Comparison of ENCODE assay signal across 2 cellular contexts in the genomic region with DNA sequence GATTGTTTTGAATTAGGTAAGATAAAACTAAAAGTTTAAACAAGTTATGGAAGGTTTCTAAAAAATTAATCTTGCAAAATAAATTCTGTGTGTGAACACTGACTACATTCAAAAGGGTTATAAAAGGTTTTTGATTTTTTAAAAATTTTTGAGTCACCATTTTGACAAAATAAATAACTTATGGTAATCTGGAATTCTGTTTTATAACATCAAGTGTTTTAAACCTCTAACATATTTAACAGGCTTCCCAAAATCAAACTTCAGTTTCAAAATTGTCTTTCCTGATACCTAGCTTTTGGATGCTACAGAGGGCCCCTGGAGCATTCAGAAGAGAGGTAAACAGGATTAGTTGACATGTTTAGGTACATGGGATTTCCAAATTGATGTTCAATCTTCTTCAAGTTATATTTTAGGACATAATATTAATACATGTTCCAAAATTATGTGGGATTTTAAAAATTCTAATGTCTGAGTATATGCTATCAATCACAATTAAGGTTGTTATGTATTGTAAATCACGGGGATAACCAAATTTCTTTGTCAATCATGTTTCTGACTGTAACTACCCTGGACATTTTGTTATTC.
TF ChIP-seq lines count a peak whose summit lies in the region.

No MANE protein-coding gene starts in this region.

TF ChIP-seq in HEK293, 187 proteins besides CTCF, POLR2A, EP300 and RAD21:
- TF ChIP-seq SETDB1 (IDR thresholded peaks at IDR 0.05; ENCODE audit: insufficient read length, low read length), result peak; percentile 97
- peak; percentile 39; the same call in 1 of the 2 replicates for TF ChIP-seq ZNF549 (tag by site-specific recombination; IDR thresholded peaks at IDR 0.05)
- peak; percentile 89; the same call in 1 of the 2 replicates for TF ChIP-seq ZNF280D (tag by site-specific recombination; IDR thresholded peaks at IDR 0.05)
- 0 out of 2 replicates have a peak, but pooled peaks have one; percentile 4 for TF ChIP-seq ZNF555 (tag by site-specific recombination; conservative IDR thresholded peaks at IDR 0.05)
- no peak for TF ChIP-seq GFI1B (tag by site-specific recombination; IDR thresholded peaks at IDR 0.05)
- no peak for TF ChIP-seq ZNF558 (tag by site-specific recombination; IDR thresholded peaks at IDR 0.05)
- TF ChIP-seq RBAK (tag by site-specific recombination; IDR thresholded peaks at IDR 0.05), result no peak
- no peak for TF ChIP-seq ZNF654 (tag by site-specific recombination; IDR thresholded peaks at IDR 0.05; ENCODE audit: low read depth)
- TF ChIP-seq ZNF626 (tag by site-specific recombination; IDR thresholded peaks at IDR 0.05), result 0 out of 2 replicates have a peak, but pooled peaks have one; percentile 53
- TF ChIP-seq ZNF518A (tag by site-specific recombination; conservative IDR thresholded peaks at IDR 0.05; ENCODE audit: low read depth), result peak; percentile 56
- TF ChIP-seq ZNF24 (tag by site-specific recombination; IDR thresholded peaks at IDR 0.05), result no peak
TF ChIP-seq in HEK293: peak in this region for 6.

TF ChIP-seq in K562, 482 proteins besides CTCF, POLR2A, EP300 and RAD21 (continues in another document):
- TF ChIP-seq, protein P1, sequence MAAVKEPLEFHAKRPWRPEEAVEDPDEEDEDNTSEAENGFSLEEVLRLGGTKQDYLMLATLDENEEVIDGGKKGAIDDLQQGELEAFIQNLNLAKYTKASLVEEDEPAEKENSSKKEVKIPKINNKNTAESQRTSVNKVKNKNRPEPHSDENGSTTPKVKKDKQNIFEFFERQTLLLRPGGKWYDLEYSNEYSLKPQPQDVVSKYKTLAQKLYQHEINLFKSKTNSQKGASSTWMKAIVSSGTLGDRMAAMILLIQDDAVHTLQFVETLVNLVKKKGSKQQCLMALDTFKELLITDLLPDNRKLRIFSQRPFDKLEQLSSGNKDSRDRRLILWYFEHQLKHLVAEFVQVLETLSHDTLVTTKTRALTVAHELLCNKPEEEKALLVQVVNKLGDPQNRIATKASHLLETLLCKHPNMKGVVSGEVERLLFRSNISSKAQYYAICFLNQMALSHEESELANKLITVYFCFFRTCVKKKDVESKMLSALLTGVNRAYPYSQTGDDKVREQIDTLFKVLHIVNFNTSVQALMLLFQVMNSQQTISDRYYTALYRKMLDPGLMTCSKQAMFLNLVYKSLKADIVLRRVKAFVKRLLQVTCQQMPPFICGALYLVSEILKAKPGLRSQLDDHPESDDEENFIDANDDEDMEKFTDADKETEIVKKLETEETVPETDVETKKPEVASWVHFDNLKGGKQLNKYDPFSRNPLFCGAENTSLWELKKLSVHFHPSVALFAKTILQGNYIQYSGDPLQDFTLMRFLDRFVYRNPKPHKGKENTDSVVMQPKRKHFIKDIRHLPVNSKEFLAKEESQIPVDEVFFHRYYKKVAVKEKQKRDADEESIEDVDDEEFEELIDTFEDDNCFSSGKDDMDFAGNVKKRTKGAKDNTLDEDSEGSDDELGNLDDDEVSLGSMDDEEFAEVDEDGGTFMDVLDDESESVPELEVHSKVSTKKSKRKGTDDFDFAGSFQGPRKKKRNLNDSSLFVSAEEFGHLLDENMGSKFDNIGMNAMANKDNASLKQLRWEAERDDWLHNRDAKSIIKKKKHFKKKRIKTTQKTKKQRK (IDR thresholded peaks at IDR 0.05; ENCODE audit: borderline replicate concordance, low read depth, low read length), result peak; percentile 67; the same call in 1 of the 2 replicates
- TF ChIP-seq SMAD1 (IDR thresholded peaks at IDR 0.05; ENCODE audit: low read depth, low read length, partially characterized antibody), result no peak
- TF ChIP-seq HMGN3 (IDR thresholded peaks at IDR 0.05; ENCODE audit: borderline replicate concordance, extremely low read depth, insufficient read length, low read depth, low read length), result no peak
- no peak for TF ChIP-seq NKRF (IDR thresholded peaks at IDR 0.05; ENCODE audit: borderline replicate concordance)
- TF ChIP-seq XRCC4 (IDR thresholded peaks at IDR 0.05; ENCODE audit: extremely low read depth, insufficient read depth, insufficient read length), result no peak
- TF ChIP-seq TBL1XR1 (IDR thresholded peaks at IDR 0.05; ENCODE audit: low read length in 2 of 2), result no peak
- peak in 1 of 2 experiments; percentile 33; a peak in 1 of 4 replicates for TF ChIP-seq ZNF318 (IDR thresholded peaks at IDR 0.05; ENCODE audit: borderline replicate concordance in 1 of 2, low read depth in 1 of 2)
- no peak for TF ChIP-seq RCOR1 (IDR thresholded peaks at IDR 0.05; ENCODE audit: borderline replicate concordance in 1 of 2, low read depth in 2 of 2, low read length in 2 of 2)
- no peak for TF ChIP-seq ZKSCAN1 (IDR thresholded peaks at IDR 0.05; ENCODE audit: low read depth, low read length)
- TF ChIP-seq ZFP36 (IDR thresholded peaks at IDR 0.05; ENCODE audit: low read depth, low read length, partially characterized antibody), result peak; percentile 44
- TF ChIP-seq FOXM1 (IDR thresholded peaks at IDR 0.05; ENCODE audit: low read depth), result peak; percentile 39; the same call in 1 of the 2 replicates
- no peak for TF ChIP-seq FOXM1 (CRISPR knock-in tag; IDR thresholded peaks at IDR 0.05; ENCODE audit: low read depth)
- TF ChIP-seq, protein P2, sequence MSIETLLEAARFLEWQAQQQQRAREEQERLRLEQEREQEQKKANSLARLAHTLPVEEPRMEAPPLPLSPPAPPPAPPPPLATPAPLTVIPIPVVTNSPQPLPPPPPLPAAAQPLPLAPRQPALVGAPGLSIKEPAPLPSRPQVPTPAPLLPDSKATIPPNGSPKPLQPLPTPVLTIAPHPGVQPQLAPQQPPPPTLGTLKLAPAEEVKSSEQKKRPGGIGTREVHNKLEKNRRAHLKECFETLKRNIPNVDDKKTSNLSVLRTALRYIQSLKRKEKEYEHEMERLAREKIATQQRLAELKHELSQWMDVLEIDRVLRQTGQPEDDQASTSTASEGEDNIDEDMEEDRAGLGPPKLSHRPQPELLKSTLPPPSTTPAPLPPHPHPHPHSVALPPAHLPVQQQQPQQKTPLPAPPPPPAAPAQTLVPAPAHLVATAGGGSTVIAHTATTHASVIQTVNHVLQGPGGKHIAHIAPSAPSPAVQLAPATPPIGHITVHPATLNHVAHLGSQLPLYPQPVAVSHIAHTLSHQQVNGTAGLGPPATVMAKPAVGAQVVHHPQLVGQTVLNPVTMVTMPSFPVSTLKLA (conservative IDR thresholded peaks at IDR 0.05), result no peak
- peak in 1 of 2 experiments; percentile 87; a peak in 1 of 3 replicates for TF ChIP-seq CBX3 (IDR thresholded peaks at IDR 0.05; ENCODE audit: borderline replicate concordance in 1 of 2, low read length in 2 of 2)
- 0 out of 2 replicates have a peak, but pooled peaks have one; percentile 28 for TF ChIP-seq CHAMP1 (IDR thresholded peaks at IDR 0.05)
- TF ChIP-seq, protein P3, sequence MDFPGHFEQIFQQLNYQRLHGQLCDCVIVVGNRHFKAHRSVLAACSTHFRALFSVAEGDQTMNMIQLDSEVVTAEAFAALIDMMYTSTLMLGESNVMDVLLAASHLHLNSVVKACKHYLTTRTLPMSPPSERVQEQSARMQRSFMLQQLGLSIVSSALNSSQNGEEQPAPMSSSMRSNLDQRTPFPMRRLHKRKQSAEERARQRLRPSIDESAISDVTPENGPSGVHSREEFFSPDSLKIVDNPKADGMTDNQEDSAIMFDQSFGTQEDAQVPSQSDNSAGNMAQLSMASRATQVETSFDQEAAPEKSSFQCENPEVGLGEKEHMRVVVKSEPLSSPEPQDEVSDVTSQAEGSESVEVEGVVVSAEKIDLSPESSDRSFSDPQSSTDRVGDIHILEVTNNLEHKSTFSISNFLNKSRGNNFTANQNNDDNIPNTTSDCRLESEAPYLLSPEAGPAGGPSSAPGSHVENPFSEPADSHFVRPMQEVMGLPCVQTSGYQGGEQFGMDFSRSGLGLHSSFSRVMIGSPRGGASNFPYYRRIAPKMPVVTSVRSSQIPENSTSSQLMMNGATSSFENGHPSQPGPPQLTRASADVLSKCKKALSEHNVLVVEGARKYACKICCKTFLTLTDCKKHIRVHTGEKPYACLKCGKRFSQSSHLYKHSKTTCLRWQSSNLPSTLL (IDR thresholded peaks at IDR 0.05), result no peak
- TF ChIP-seq SOX6 (IDR thresholded peaks at IDR 0.05), result no peak
- no peak for TF ChIP-seq ZBTB8A (IDR thresholded peaks at IDR 0.05; ENCODE audit: partially characterized antibody)
- TF ChIP-seq CBX5 (IDR thresholded peaks at IDR 0.05; ENCODE audit: borderline replicate concordance, low read depth), result peak; percentile 43; the same call in 1 of the 2 replicates
